Comparison of ENCODE assay signal across 9 cellular contexts in the genomic region with DNA sequence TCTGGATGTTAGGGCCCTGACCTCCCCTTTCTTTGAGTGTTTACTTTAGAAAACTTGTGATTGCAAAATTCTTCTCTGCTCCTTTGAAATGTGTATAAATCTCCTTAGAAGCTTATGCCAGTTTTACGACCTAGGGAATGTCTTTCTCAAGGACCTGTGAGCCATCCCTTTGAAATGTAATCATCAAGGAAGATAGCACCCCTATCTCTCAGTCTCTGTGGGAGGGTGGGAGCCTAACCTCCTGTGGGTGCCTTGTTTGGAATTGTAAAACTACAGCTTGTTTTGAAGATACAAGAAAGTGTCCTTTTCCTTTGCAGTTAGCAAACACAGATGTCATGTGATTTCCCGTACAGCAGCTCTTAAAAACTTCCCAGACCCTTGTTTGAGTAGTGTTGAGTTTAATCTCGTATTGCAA. TPM values are rescaled to one million over a fixed set of nuclear protein-coding genes. Genes with fewer than 3 reads are reported as not detected.
A peak's percentile ranks its signal among the peaks of the same experiment; 100 is the strongest.
DNase-seq lines count a peak whose midpoint lies in the region; ATAC-seq and TF ChIP-seq lines count a peak whose summit lies in the region.
"Had no signal": no experiment of that assay in that cellular context is flagged by ENCODE, and none has a peak within 500 bp of the region (broad histone marks: within the 10 kb centered on the region; RNA-seq: fewer than 3 reads in every experiment).

No MANE protein-coding gene starts in this region.

- no peaks in the 10 kb centered on the region for H4K20me1 ChIP-seq in GM23248 (ENCODE audit: insufficient read depth)

- TF ChIP-seq CTCF in fibroblast of the aortic adventitia (IDR thresholded peaks at IDR 0.05; ENCODE audit: insufficient read depth, low read length) (no peak), sigmoid colon (IDR thresholded peaks at IDR 0.05) (no peak)

- peaks cover 11% of the 10 kb centered on the region; the same call in 1 of the 2 replicates for H3K79me2 ChIP-seq in GM23248 (ENCODE audit: insufficient read depth)

- H3F3A ChIP-seq in GM23248 (ENCODE audit: insufficient read depth) = peaks cover 17% of the 10 kb centered on the region

- H3K4me3 ChIP-seq in GM23248 (peak overlapping the region; percentile 85), SJSA1 (no peak overlapping the region), fibroblast of the aortic adventitia (ENCODE audit: low read depth, low read length) (no peak overlapping the region), sigmoid colon (peak overlapping the region in 2 of 4 donors; percentile 67 to 75)
- H3K4me3 ChIP-seq: cardiac muscle cell had no signal

- DNase-seq in GM23248 (peak; percentile 37), SJSA1 (ENCODE audit: low read depth in 1 of 2, low spot score in 2 of 2) (peak; percentile 82 to 94), fibroblast of the aortic adventitia (ENCODE audit: low read depth) (peak; percentile 33), sigmoid colon (no peak), cortex of kidney (lab: John Stamatoyannopoulos, UW) (no peak), DMS 273 treated with DMSO at 0.1 percent for 48 hours (lab: John Stamatoyannopoulos, UW) (no peak)

- peak overlapping the region; percentile 92 for H3K9ac ChIP-seq in GM23248

- no peaks in the 10 kb centered on the region for H3K9me2 ChIP-seq in GM23248 (ENCODE audit: insufficient read depth)

- TF ChIP-seq EP300 in sigmoid colon (IDR thresholded peaks at IDR 0.05) = peak in 2 of 4 donors; percentile 33 to 57

- TF ChIP-seq POLR2A in sigmoid colon (IDR thresholded peaks at IDR 0.05) = no peak

- no peak for ATAC-seq in GM18858 (IDR thresholded peaks at IDR 0.05; ENCODE audit: unreplicated experiment)
- ATAC-seq: left lobe of liver had no signal

- H3K27ac ChIP-seq in GM23248 (peak overlapping the region; percentile 83; the same call in 1 of the 2 replicates), SJSA1 (peak overlapping the region; percentile 1; the same call in 1 of the 2 replicates), sigmoid colon (peak overlapping the region; percentile 89 to 98 (median 94))
- H3K27ac ChIP-seq: cardiac muscle cell had no signal

- H3K36me3 ChIP-seq in GM23248 (ENCODE audit: low read depth) (no peaks in the 10 kb centered on the region), SJSA1 (no peaks in the 10 kb centered on the region), sigmoid colon (peaks cover 0 to 4% (median 1%) of the 10 kb centered on the region in 4 donors)
- H3K36me3 ChIP-seq: cardiac muscle cell had no signal

- in situ Hi-C loops in GM23248 (cut with MboI) = no loop called here

- H2AFZ ChIP-seq in GM23248 = peak overlapping the region; percentile 98; the same call in 1 of the 2 replicates

- 76 to 83% methylated on average over 3 of the region's 3 CpGs for WGBS in GM23248 (ENCODE audit: low coverage in 1 of 2, low lambda C conversion rate in 2 of 2, missing lambda C conversion rate in 2 of 2), 2 experiments
- WGBS in sigmoid colon, 2 donors = 35 to 63% methylated on average over 3 of the region's 3 CpGs

- peaks cover 27% of the 10 kb centered on the region for H3K4me1 ChIP-seq in GM23248 (ENCODE audit: insufficient read depth)
- peaks cover 25% of the 10 kb centered on the region for H3K4me1 ChIP-seq in SJSA1 (replicated peaks)
- H3K4me1 ChIP-seq in sigmoid colon = peaks cover 0 to 31% (median 28%) of the 10 kb centered on the region in 4 donors

- H3K27me3 ChIP-seq in GM23248 (replicated peaks; ENCODE audit: insufficient read depth) = no peaks in the 10 kb centered on the region
- peaks cover 25% of the 10 kb centered on the region for H3K27me3 ChIP-seq in SJSA1 (replicated peaks)
- no peaks in the 10 kb centered on the region for H3K27me3 ChIP-seq in sigmoid colon

- intact Hi-C loops in sigmoid colon (cut with DNase I) = loop anchor here (2.0 to 5.0 kb wide), 3 partner anchors 13 to 153 kb away; a partner anchor contains a TSS

- H3K4me2 ChIP-seq in GM23248 (ENCODE audit: unreplicated experiment) = peak overlapping the region; percentile 97

- H3K9me3 ChIP-seq in GM23248 (ENCODE audit: low read depth) = no peaks in the 10 kb centered on the region
- H3K9me3 ChIP-seq in SJSA1 (replicated peaks) = peaks cover 4% of the 10 kb centered on the region; the same call in 1 of the 2 replicates
- no peaks in the 10 kb centered on the region for H3K9me3 ChIP-seq in sigmoid colon

RNA-seq across cellular contexts. Expression of a gene that starts 3.3 kb away (rescaled TPM):
- total RNA-seq in GM23248 (2014; rRNA removed; shearing (Covaris generic)) = not detected in 2 replicates
- polyA plus RNA-seq in GM23248 (2016; fragmentation: Nextera tagmentation; extraction: Ambion mirVana) (not detected in 2 replicates), sigmoid colon (not detected)
- total RNA-seq in SJSA1 (2014; rRNA removed; shearing (Covaris generic)) = not detected in 2 replicates
- total RNA-seq in fibroblast of the aortic adventitia (ENCODE audit: low replicate concordance) (not detected in 2 replicates), sigmoid colon (not detected)
- total RNA-seq: cardiac muscle cell, left lobe of liver had no signal
- polyA plus RNA-seq: cardiac muscle cell had no signal

RNA-seq across cellular contexts. Expression of a gene that starts 16.3 kb away (rescaled TPM):
- 1.0 and 1.7 TPM in 2 replicates for total RNA-seq in GM23248 (2014; rRNA removed; shearing (Covaris generic))
- polyA plus RNA-seq in GM23248 (2016; fragmentation: Nextera tagmentation; extraction: Ambion mirVana) (2.0 and 2.2 TPM in 2 replicates), sigmoid colon (under 1 TPM in 2 of 3 donors, not detected in 1; 0.60 to 0.96 TPM)
- total RNA-seq in SJSA1 (2014; rRNA removed; shearing (Covaris generic)) = 10.1 and 11.9 TPM in 2 replicates
- total RNA-seq in fibroblast of the aortic adventitia (ENCODE audit: low replicate concordance) (0.63 and 1.1 TPM in 2 replicates), sigmoid colon (1 to 10 TPM; 1.7 to 3.3 (median 2.1) TPM)
- total RNA-seq: left lobe of liver had no signal
- polyA plus RNA-seq: cardiac muscle cell had no signal

RNA-seq across cellular contexts. Expression of a gene that starts 42.5 kb away (rescaled TPM):
- total RNA-seq in GM23248 (2014; rRNA removed; shearing (Covaris generic)) = 27.3 and 41.5 TPM in 2 replicates
- polyA plus RNA-seq in GM23248 (2016; fragmentation: Nextera tagmentation; extraction: Ambion mirVana) (23.3 and 31.2 TPM in 2 replicates), sigmoid colon (10 to 100 TPM; 20.6 to 27.0 (median 25.8) TPM)
- 236 and 314 TPM in 2 replicates for total RNA-seq in SJSA1 (2014; rRNA removed; shearing (Covaris generic))
- total RNA-seq in fibroblast of the aortic adventitia (ENCODE audit: low replicate concordance) (29.7 and 32.8 TPM in 2 replicates), sigmoid colon (10 to 100 TPM; 35.6 to 64.3 (median 38.5) TPM)

Comparison
In these comparisons a context has a peak if more than half of its experiments do, and no peak if none do; other contexts are left out.
1. DNase-seq: peak in GM23248 (single experiment), SJSA1 (2 of 2) and fibroblast of the aortic adventitia (single experiment); none in sigmoid colon (single experiment), cortex of kidney (single experiment) and DMS 273 treated with DMSO at 0.1 percent for 48 hours (single experiment).
2. H3K27ac ChIP-seq: peak in every context shown above with its lines; median percentile 94 in sigmoid colon; 83 in GM23248; 1 in SJSA1.